In the genomic region with DNA sequence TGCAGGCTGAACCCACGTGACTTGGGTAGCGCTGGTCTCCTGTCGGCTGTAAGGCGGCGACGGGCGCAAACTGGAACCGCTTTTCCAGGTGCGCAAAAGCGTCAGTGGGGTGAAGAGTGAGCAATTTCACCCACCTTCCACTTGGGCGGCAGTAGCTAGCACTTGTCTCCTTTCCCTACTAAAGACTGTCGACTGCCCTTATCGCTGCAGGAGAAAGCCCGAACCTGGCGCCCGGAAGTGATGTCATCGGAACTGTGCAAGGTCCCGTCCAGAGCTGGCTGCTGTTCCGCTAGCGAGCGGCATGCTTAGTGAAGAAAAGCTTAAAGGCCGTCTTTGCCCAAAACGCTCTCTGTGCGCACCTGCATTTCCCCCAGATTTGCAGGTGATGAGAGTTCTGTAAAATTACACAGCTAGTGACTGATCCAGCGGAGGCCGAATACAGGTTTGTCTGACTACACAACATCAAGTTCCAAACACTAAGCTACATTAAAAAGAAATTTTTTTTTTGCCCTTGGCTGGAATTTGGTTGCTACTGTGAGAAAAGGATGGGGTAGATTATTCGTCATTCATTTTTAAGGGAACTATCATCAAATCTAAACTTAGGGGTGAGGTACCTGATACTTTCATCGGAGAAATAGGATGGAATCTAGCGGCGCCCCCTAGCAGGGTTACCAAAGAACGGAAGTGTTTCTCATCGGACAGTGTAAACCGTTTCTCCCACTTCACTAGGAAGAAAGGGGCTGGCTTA, we compare ENCODE assay signal across 8 cellular contexts.
DNase-seq lines count a peak whose midpoint lies in the region; ATAC-seq, FAIRE-seq and TF ChIP-seq lines count a peak whose summit lies in the region.

Gene OSGEPL1 (minus strand): TSS at position 242 of the 748 bp plus-strand sequence. CDS start 1,152 bp downstream, outside the sequence.

- peak; percentile 86 for ATAC-seq in GM18520 (IDR thresholded peaks at IDR 0.05; ENCODE audit: unreplicated experiment)
- ATAC-seq in HG03064 (IDR thresholded peaks at IDR 0.05; ENCODE audit: low read depth, unreplicated experiment) = peak; percentile 96

- in situ Hi-C loops in brain microvascular endothelial cell (cut with HindIII; ENCODE audit: low pct_ligation_motif_present, low sequenced_read_pairs) = no loop called here

- peak; percentile 19 for FAIRE-seq in A204.1 (lab: Jason Lieb, UNC)

- H3K4me3 ChIP-seq in brain microvascular endothelial cell (ENCODE audit: low read depth, low read length) = peak within 1 kb of the TSS; percentile 99
- H3K4me3 ChIP-seq in iPS-11a (ENCODE audit: low read depth, low read length) = peak within 1 kb of the TSS; percentile 85
- H3K4me3 ChIP-seq in skeletal muscle cell (ENCODE audit: low read depth, low read length) = peak within 1 kb of the TSS; percentile 88

- TF ChIP-seq CTCF in brain microvascular endothelial cell (IDR thresholded peaks at IDR 0.05; ENCODE audit: low read depth, low read length, missing control alignments) = peak; percentile 76

- peaks cover 5% of the 10 kb centered on the region for H3K36me3 ChIP-seq in brain microvascular endothelial cell (replicated peaks)

- DNase-seq in NCI-H2107 (lab: John Stamatoyannopoulos, UW) = peak; percentile 85
- peak; percentile 91 for DNase-seq in UCSD-AML1 (lab: John Stamatoyannopoulos, UW; ENCODE audit: unreplicated experiment)
- DNase-seq in brain microvascular endothelial cell = peak; percentile 91
- DNase-seq in skeletal muscle cell (ENCODE audit: low read depth) = peak; percentile 72

- no peaks in the 10 kb centered on the region for H3K27me3 ChIP-seq in brain microvascular endothelial cell (replicated peaks)

- peak within 1 kb of the TSS; percentile 76 for H3K27ac ChIP-seq in brain microvascular endothelial cell

Comparison
In these comparisons a context has a peak if more than half of its experiments do, and no peak if none do; other contexts are left out.
1. Peak in every context shown above with its lines: DNase-seq, ATAC-seq, H3K4me3 ChIP-seq and H3K27ac ChIP-seq.